25 cellular contexts compared by ENCODE assay signal in genomic region chr1:38671221-38671620, GRCh38.
DNase-seq lines count a peak whose midpoint lies in the region; ATAC-seq and FAIRE-seq lines count a peak whose summit lies in the region.
"Had no signal": no experiment of that assay in that cellular context is flagged by ENCODE, and none has a peak within 500 bp of the region (broad histone marks: within the 10 kb centered on the region; RNA-seq: fewer than 3 reads in every experiment).

No MANE protein-coding gene starts in this region.

- ATAC-seq in activated naive CD8-positive, alpha-beta T cell treated with anti-CD3 and anti-CD28 coated beads, Interleukin-2, amount 50 U/mL, for 24 hours = no peak
- ATAC-seq: HCT116 had no signal

- no peak for FAIRE-seq in urothelium cell line (lab: Jason Lieb, UNC)
- FAIRE-seq: A204.1, GM19239, H1 had no signal

- peaks cover 5% of the 10 kb centered on the region for H3K9me3 Mint-ChIP-seq in activated naive CD8-positive, alpha-beta T cell treated with anti-CD3 and anti-CD28 coated beads, Interleukin-2, amount 50 U/mL, for 24 hours
- H3K9me3 Mint-ChIP-seq: T-helper 1 cell treated with Interleukin-12 subunit alpha and Interleukin-12 subunit beta and Interleukin-4 antibody, amounts not matched to agents 30 μg/mL and 1 μg/mL, for 36 hours had no signal

- H3K4me1 Mint-ChIP-seq in activated naive CD8-positive, alpha-beta T cell treated with anti-CD3 and anti-CD28 coated beads, Interleukin-2, amount 50 U/mL, for 24 hours = no peaks in the 10 kb centered on the region
- H3K4me1 Mint-ChIP-seq: CD4-positive, alpha-beta memory T cell; IgD-negative memory B cell had no signal

- no peak overlapping the region for H3K4me3 Mint-ChIP-seq in activated naive CD8-positive, alpha-beta T cell treated with anti-CD3 and anti-CD28 coated beads, Interleukin-2, amount 50 U/mL, for 24 hours
- H3K4me3 Mint-ChIP-seq: CD4-positive, alpha-beta memory T cell; IgD-negative memory B cell; T-helper 1 cell treated with Interleukin-12 subunit alpha and Interleukin-12 subunit beta and Interleukin-4 antibody, amounts not matched to agents 30 μg/mL and 1 μg/mL, for 36 hours had no signal

- H3K27me3 Mint-ChIP-seq in activated naive CD8-positive, alpha-beta T cell treated with anti-CD3 and anti-CD28 coated beads, Interleukin-2, amount 50 U/mL, for 24 hours = peaks cover 18% of the 10 kb centered on the region

- no peak overlapping the region for H3K27ac Mint-ChIP-seq in activated naive CD8-positive, alpha-beta T cell treated with anti-CD3 and anti-CD28 coated beads, Interleukin-2, amount 50 U/mL, for 24 hours
- H3K27ac Mint-ChIP-seq: CD4-positive, alpha-beta memory T cell; IgD-negative memory B cell; T-helper 1 cell treated with Interleukin-12 subunit alpha and Interleukin-12 subunit beta and Interleukin-4 antibody, amounts not matched to agents 30 μg/mL and 1 μg/mL, for 36 hours had no signal

- DNase-seq in NCI-H2029 treated with DMSO at 0.1 percent for 48 hours (lab: John Stamatoyannopoulos, UW) (peak; percentile 31), NCI-H2029 (lab: John Stamatoyannopoulos, UW) (no peak), NCI-H2107 (lab: John Stamatoyannopoulos, UW) (peak; percentile 99), NCI-H748 treated with DMSO at 0.1 percent for 48 hours (lab: John Stamatoyannopoulos, UW) (peak; percentile 13), midbrain (lab: John Stamatoyannopoulos, UW) (peak; percentile 24), NCI-H2171 treated with DMSO at 0.1 percent for 48 hours (lab: John Stamatoyannopoulos, UW) (no peak), urothelium cell line (ENCODE audit: low spot score) (no peak)
- DNase-seq in activated naive CD8-positive, alpha-beta T cell treated with anti-CD3 and anti-CD28 coated beads, Interleukin-2, amount 50 U/mL, for 24 hours = no peak
- DNase-seq: C1 segment of cervical spinal cord; CD4-positive, alpha-beta memory T cell; COR-L47; NCI-H1048; NCI-H1436; NCI-H187; NCI-H226; NCI-H524; RPMI8226; SHP77 treated with DMSO at 0.1 percent for 48 hours; SW 1271 had no signal

- H3K36me3 Mint-ChIP-seq in activated naive CD8-positive, alpha-beta T cell treated with anti-CD3 and anti-CD28 coated beads, Interleukin-2, amount 50 U/mL, for 24 hours (ENCODE audit: low read depth) = no peaks in the 10 kb centered on the region
- H3K36me3 Mint-ChIP-seq: CD4-positive, alpha-beta memory T cell; IgD-negative memory B cell had no signal

Comparison
In these comparisons a context has a peak if more than half of its experiments do, and no peak if none do; other contexts are left out.
1. DNase-seq: peak in NCI-H2029 treated with DMSO at 0.1 percent for 48 hours (single experiment), NCI-H2107 (single experiment), NCI-H748 treated with DMSO at 0.1 percent for 48 hours (single experiment) and midbrain (single experiment); none in NCI-H2029 (single experiment), activated naive CD8-positive, alpha-beta T cell treated with anti-CD3 and anti-CD28 coated beads, Interleukin-2, amount 50 U/mL, for 24 hours (single experiment), NCI-H2171 treated with DMSO at 0.1 percent for 48 hours (single experiment) and urothelium cell line (single experiment).